In the genomic region with DNA sequence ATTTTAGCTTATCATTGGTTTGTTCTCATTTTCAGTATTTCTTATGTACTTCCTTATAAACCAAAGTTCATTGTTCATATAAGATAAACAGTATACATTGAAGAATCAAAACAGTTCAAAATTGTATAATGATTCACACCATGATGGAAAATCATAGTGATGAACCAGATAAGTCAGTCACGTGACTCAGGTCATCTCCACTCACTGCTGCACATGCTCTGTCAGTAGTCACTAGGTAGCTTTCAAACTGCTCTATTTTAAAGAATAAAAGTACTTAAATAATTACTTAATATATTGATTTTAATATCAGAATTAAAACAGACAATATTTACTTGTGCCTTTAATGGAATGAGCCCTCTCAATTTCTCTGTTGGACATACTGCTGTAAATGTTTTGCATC, we compare ENCODE assay signal across 18 cellular contexts. TPM values are rescaled to one million over a fixed set of nuclear protein-coding genes. Genes with fewer than 3 reads are reported as not detected.
DNase-seq lines count a peak whose midpoint lies in the region; ATAC-seq, FAIRE-seq and TF ChIP-seq lines count a peak whose summit lies in the region.
"Had no signal": no experiment of that assay in that cellular context is flagged by ENCODE, and none has a peak within 500 bp of the region (broad histone marks: within the 10 kb centered on the region; RNA-seq: fewer than 3 reads in every experiment).

No MANE protein-coding gene starts in this region.

- H3K36me3 ChIP-seq in IMR-90 (ENCODE audit: control insufficient read depth, insufficient read depth, low read length) (peaks cover 5% of the 10 kb centered on the region), astrocyte (ENCODE audit: insufficient read depth, low read length) (peaks cover 3% of the 10 kb centered on the region), mesendoderm (ENCODE audit: control insufficient read depth, insufficient read depth, low read length) (no peaks in the 10 kb centered on the region), GM23338 (ENCODE audit: insufficient read depth) (no peaks in the 10 kb centered on the region)

- no peak overlapping the region for H4K8ac ChIP-seq in IMR-90 (ENCODE audit: low read depth in 2 of 2, low read length in 2 of 2)
- no peak overlapping the region for H4K8ac ChIP-seq in mesendoderm (ENCODE audit: low read depth, low read length)

- POLR2A ChIA-PET in IMR-90 (lab: Charles Lee; ENCODE audit: unreplicated experiment): no interaction called here

- no peak overlapping the region for H3K56ac ChIP-seq in IMR-90 (ENCODE audit: extremely low read depth, insufficient read depth, low read length)
- peak overlapping the region; percentile 3 for H3K56ac ChIP-seq in mesendoderm (ENCODE audit: low read length)

- intact Hi-C loops in IMR-90 (cut with micrococcal nuclease): no loop called here

- H3K27me3 ChIP-seq in IMR-90 (ENCODE audit: control insufficient read depth, insufficient read depth, low read length) (no peaks in the 10 kb centered on the region), astrocyte (ENCODE audit: insufficient read depth, low read length) (no peaks in the 10 kb centered on the region), mesendoderm (ENCODE audit: insufficient read depth, low read length, poor library complexity) (no peaks in the 10 kb centered on the region), GM23338 (ENCODE audit: insufficient read depth) (no peaks in the 10 kb centered on the region)

- H3K14ac ChIP-seq in IMR-90 (replicated peaks; ENCODE audit: low read depth, low read length): no peak overlapping the region

- no peak for TF ChIP-seq CTCF in IMR-90 (conservative IDR thresholded peaks at IDR 0.05; ENCODE audit: low read depth, low read length)
- no peak for TF ChIP-seq CTCF in astrocyte (IDR thresholded peaks at IDR 0.05; ENCODE audit: insufficient read depth, low read depth, low read length)
- no peak for TF ChIP-seq CTCF in GM23338 (conservative IDR thresholded peaks at IDR 0.05; ENCODE audit: low read depth in 2 of 2)
- no peak for TF ChIP-seq CTCF in omental fat pad (IDR thresholded peaks at IDR 0.05)

- H3K27me3 Mint-ChIP-seq in astrocyte (ENCODE audit: low read depth, unreplicated experiment) (no peaks in the 10 kb centered on the region), GM23338 (ENCODE audit: insufficient read depth, low read depth, poor library complexity) (peaks cover 2% of the 10 kb centered on the region)
- H3K27me3 Mint-ChIP-seq: IgD-negative memory B cell had no signal

- TF ChIP-seq POLR2A in IMR-90 (IDR thresholded peaks at IDR 0.05; ENCODE audit: low read depth, low read length): no peak

- H3K4me3 Mint-ChIP-seq in astrocyte (ENCODE audit: unreplicated experiment): no peak overlapping the region
- H3K4me3 Mint-ChIP-seq in GM23338: no peak overlapping the region
- H3K4me3 Mint-ChIP-seq: CD14-positive monocyte; CD8-positive, alpha-beta T cell; H9; IgD-negative memory B cell had no signal

- H3K4me1 ChIP-seq in IMR-90 (ENCODE audit: control insufficient read depth, insufficient read depth, low read length) (no peaks in the 10 kb centered on the region), astrocyte (ENCODE audit: insufficient read depth, low read length) (no peaks in the 10 kb centered on the region), mesendoderm (ENCODE audit: control insufficient read depth, low read depth, low read length) (no peaks in the 10 kb centered on the region), GM23338 (ENCODE audit: insufficient read depth) (no peaks in the 10 kb centered on the region)

- H3K4ac ChIP-seq in IMR-90 (ENCODE audit: low read depth, low read length) (no peak overlapping the region), mesendoderm (ENCODE audit: low read depth, low read length) (no peak overlapping the region)

- H3K9ac ChIP-seq in IMR-90 (ENCODE audit: low read depth, low read length) (no peak overlapping the region), astrocyte (ENCODE audit: low read length) (no peak overlapping the region), mesendoderm (ENCODE audit: low read length) (no peak overlapping the region)

- H4K5ac ChIP-seq in IMR-90 (ENCODE audit: low read depth, low read length) (no peak overlapping the region), mesendoderm (ENCODE audit: low read length) (no peak overlapping the region)

- no peaks in the 10 kb centered on the region for H3K9me2 ChIP-seq in GM23338 (ENCODE audit: insufficient read depth)

- no peaks in the 10 kb centered on the region for H3K9me3 ChIP-seq in IMR-90 (ENCODE audit: control insufficient read depth, insufficient read depth, low read length)
- no peaks in the 10 kb centered on the region for H3K9me3 ChIP-seq in astrocyte (ENCODE audit: insufficient read depth, low read depth, low read length)

- no peaks in the 10 kb centered on the region for H3K4me1 Mint-ChIP-seq in astrocyte (ENCODE audit: low read depth, unreplicated experiment)
- H3K4me1 Mint-ChIP-seq in GM23338: no peaks in the 10 kb centered on the region
- H3K4me1 Mint-ChIP-seq: IgD-negative memory B cell had no signal

- DNase-seq in activated CD4-positive, CD25-positive, alpha-beta regulatory T cell (lab: John Stamatoyannopoulos, UW): no peak
- DNase-seq in IMR-90 (peak; percentile 12), astrocyte (ENCODE audit: low read depth) (no peak), mesendoderm (no peak), GM23338 (ENCODE audit: low spot score) (no peak), omental fat pad (ENCODE audit: low spot score) (no peak)
- DNase-seq: CD8-positive, alpha-beta T cell; COR-L47; DMS153; DND-41; GOT3; H9 had no signal

- H2AFZ ChIP-seq in IMR-90 (replicated peaks; ENCODE audit: low read length, poor library complexity): no peak overlapping the region
- H2AFZ ChIP-seq in astrocyte (ENCODE audit: low read depth, low read length): no peak overlapping the region
- H2AFZ ChIP-seq in GM23338: no peak overlapping the region

- no peaks in the 10 kb centered on the region for H3F3A ChIP-seq in GM23338 (replicated peaks; ENCODE audit: low read depth)

- H3K23ac ChIP-seq in IMR-90 (ENCODE audit: low read depth, low read length) (no peak overlapping the region), mesendoderm (ENCODE audit: low read length) (no peak overlapping the region)

- no peak for TF ChIP-seq RAD21 in IMR-90 (IDR thresholded peaks at IDR 0.05; ENCODE audit: low read length)

- H3K79me1 ChIP-seq in IMR-90 (ENCODE audit: low read depth in 1 of 2, low read length in 2 of 2) (peaks cover 7 to 16% of the 10 kb centered on the region in 2 experiments), mesendoderm (ENCODE audit: low read length) (peaks cover 3% of the 10 kb centered on the region)

- in situ Hi-C loops in IMR-90 (cut with MboI; ENCODE audit: low sequenced_read_pairs): no loop called here

- H3K27ac ChIP-seq in IMR-90 (ENCODE audit: insufficient read depth, low read length) (no peak overlapping the region), astrocyte (ENCODE audit: low read depth, low read length) (no peak overlapping the region), mesendoderm (ENCODE audit: low read depth, low read length) (no peak overlapping the region), GM23338 (ENCODE audit: low read depth) (no peak overlapping the region)
- H3K27ac ChIP-seq: 22Rv1 had no signal

- H3K9me3 Mint-ChIP-seq in astrocyte (ENCODE audit: unreplicated experiment) (no peaks in the 10 kb centered on the region), GM23338 (no peaks in the 10 kb centered on the region)
- H3K9me3 Mint-ChIP-seq: CD14-positive monocyte; CD8-positive, alpha-beta T cell; H9; IgD-negative memory B cell had no signal

- H3K18ac ChIP-seq in IMR-90 (ENCODE audit: low read depth, low read length): no peak overlapping the region
- no peak overlapping the region for H3K18ac ChIP-seq in mesendoderm (ENCODE audit: low read length)

- WGBS in IMR-90 (ENCODE audit: extremely low coverage in 2 of 2, insufficient read length in 1 of 2), 2 experiments: no CpG with 5 or more reads among the region's 1 CpG
- WGBS in mesendoderm (ENCODE audit: extremely low coverage, insufficient coverage, low lambda C conversion rate): no CpG with 5 or more reads among the region's 1 CpG

- CTCF ChIA-PET in IMR-90 (lab: Yijun Ruan, JAX): interaction anchor here (0.7 kb wide), 1 partner anchor 1125 kb away, joined by 3 read pairs; no protein-coding TSS in a partner anchor

- no peak overlapping the region for H3K4me3 ChIP-seq in IMR-90 (ENCODE audit: insufficient read depth, low read depth, low read length)
- H3K4me3 ChIP-seq in astrocyte (ENCODE audit: insufficient read depth, low read depth, low read length): no peak overlapping the region
- no peak overlapping the region for H3K4me3 ChIP-seq in mesendoderm (ENCODE audit: low read length)
- no peak overlapping the region for H3K4me3 ChIP-seq in GM23338

- peak; percentile 20 for FAIRE-seq in astrocyte (lab: Jason Lieb, UNC)
- FAIRE-seq: D721Med had no signal

- no TSS peak for BruUV-seq in IMR-90 (replicated peaks; lab: Mats Ljungman, UMichigan)

- H2BK120ac ChIP-seq in IMR-90 (ENCODE audit: low read depth, low read length) (no peak overlapping the region), mesendoderm (ENCODE audit: low read depth, low read length) (no peak overlapping the region)

- no peak overlapping the region for H3K4me2 ChIP-seq in IMR-90 (ENCODE audit: low read depth, low read length)
- H3K4me2 ChIP-seq in astrocyte (ENCODE audit: low read length): no peak overlapping the region
- H3K4me2 ChIP-seq in mesendoderm (ENCODE audit: low read length): no peak overlapping the region
- no peak overlapping the region for H3K4me2 ChIP-seq in GM23338

- H2AK9ac ChIP-seq in IMR-90 (replicated peaks; ENCODE audit: low read depth, low read length, poor library complexity): no peak overlapping the region

- H3K79me2 ChIP-seq in astrocyte (ENCODE audit: insufficient read depth, low read length) (peaks cover 9% of the 10 kb centered on the region), mesendoderm (ENCODE audit: control insufficient read depth, insufficient read depth, low read length) (no peaks in the 10 kb centered on the region), GM23338 (replicated peaks; ENCODE audit: insufficient read depth) (peaks cover 4% of the 10 kb centered on the region; the same call in 1 of the 2 replicates)

- dilution Hi-C loops in IMR-90 (cut with HindIII; ENCODE audit: low sequenced_read_pairs, unreplicated experiment): no loop called here

- H3K9me1 ChIP-seq in IMR-90 (ENCODE audit: insufficient read depth, low read length): no peaks in the 10 kb centered on the region

- no peak overlapping the region for H2BK20ac ChIP-seq in IMR-90 (ENCODE audit: low read depth, low read length)

- H2BK5ac ChIP-seq in IMR-90 (ENCODE audit: low read depth, low read length, poor library complexity, severe bottlenecking) (no peak overlapping the region), mesendoderm (ENCODE audit: low read length) (no peak overlapping the region)

- H2BK15ac ChIP-seq in IMR-90 (ENCODE audit: low read depth, low read length) (no peak overlapping the region), mesendoderm (replicated peaks; ENCODE audit: low read depth) (no peak overlapping the region)

- no peak overlapping the region for H2AK5ac ChIP-seq in IMR-90 (ENCODE audit: low read depth, low read length)
- H2AK5ac ChIP-seq in mesendoderm (ENCODE audit: low read length): no peak overlapping the region

- H4K91ac ChIP-seq in IMR-90 (ENCODE audit: insufficient read depth, low read depth, low read length): no peak overlapping the region

- H4K20me1 ChIP-seq in IMR-90 (ENCODE audit: insufficient read depth, low read length) (no peaks in the 10 kb centered on the region), astrocyte (ENCODE audit: insufficient read depth, low read length) (peaks cover 9% of the 10 kb centered on the region), GM23338 (replicated peaks; ENCODE audit: insufficient read depth) (no peaks in the 10 kb centered on the region; the same call in 1 of the 2 replicates)

- H3K27ac Mint-ChIP-seq in astrocyte (ENCODE audit: unreplicated experiment) (no peak overlapping the region), GM23338 (no peak overlapping the region)
- H3K27ac Mint-ChIP-seq: CD8-positive, alpha-beta T cell; H9; IgD-negative memory B cell had no signal

- H3K36me3 Mint-ChIP-seq in astrocyte (ENCODE audit: low read depth, unreplicated experiment) (no peaks in the 10 kb centered on the region), GM23338 (ENCODE audit: low read depth) (peaks cover 2% of the 10 kb centered on the region; the same call in 1 of the 3 replicates)

- peak; percentile 74 to 92 for ATAC-seq in activated CD4-positive, CD25-positive, alpha-beta regulatory T cell treated with anti-CD3 and anti-CD28 coated beads, Interleukin-2, amount 50 U/mL, for 24 hours
- ATAC-seq in IMR-90 (ENCODE audit: low read depth) (no peak), GM23338 (no peak), omental fat pad (ENCODE audit: low FRiP score) (no peak), GM21515 (IDR thresholded peaks at IDR 0.05; ENCODE audit: unreplicated experiment) (no peak)
- ATAC-seq: CD8-positive, alpha-beta T cell had no signal

RNA-seq across cellular contexts. Expression of a gene that starts 37.5 kb away (rescaled TPM):
- total RNA-seq in IMR-90 (2012; rRNA removed): 26.7 and 37.2 TPM in 2 replicates
- polyA plus RNA-seq in IMR-90 (2012; rRNA removed): 18.6 and 19.8 TPM in 2 replicates
- 6.4 and 6.9 TPM in 2 replicates for polyA plus RNA-seq in IMR-90 (2012; cell fraction: cytosol; rRNA removed)
- 5.5 and 20.4 TPM in 2 replicates for polyA plus RNA-seq in IMR-90 (2012; cell fraction: nucleus; rRNA removed; ENCODE audit: low replicate concordance)
- 41.9 and 44.0 TPM in 2 replicates for total RNA-seq in astrocyte
- 49.8 TPM for polyA plus RNA-seq in mesendoderm (2013, experiment 1 of 2)
- polyA plus RNA-seq in mesendoderm (2013, experiment 2 of 2): 48.8 TPM
- total RNA-seq in GM23338 (2014; rRNA removed; shearing (Covaris generic)): 36.9 and 38.3 TPM in 2 replicates
- 29.5 and 40.2 TPM in 2 replicates for polyA plus RNA-seq in GM23338 (2016; fragmentation: Nextera tagmentation; extraction: Ambion mirVana)
- total RNA-seq in omental fat pad: 10 to 100 TPM; 20.0 to 56.0 (median 45.3) TPM

RNA-seq across cellular contexts. Expression of a gene that starts 37.8 kb away (rescaled TPM):
- total RNA-seq in IMR-90 (2012; rRNA removed) (9.9 and 23.1 TPM in 2 replicates), astrocyte (13.9 and 14.1 TPM in 2 replicates), omental fat pad (10 to 100 TPM; 23.0 to 56.2 (median 28.3) TPM)
- polyA plus RNA-seq in IMR-90 (2012; rRNA removed) (13.9 and 16.6 TPM in 2 replicates), GM23338 (2016; fragmentation: Nextera tagmentation; extraction: Ambion mirVana) (42.9 and 50.3 TPM in 2 replicates)
- 3.9 and 4.0 TPM in 2 replicates for polyA plus RNA-seq in IMR-90 (2012; cell fraction: cytosol; rRNA removed)
- polyA plus RNA-seq in IMR-90 (2012; cell fraction: nucleus; rRNA removed; ENCODE audit: low replicate concordance): 1.5 and 13.2 TPM in 2 replicates
- polyA plus RNA-seq in mesendoderm (2013, experiment 1 of 2): 44.3 TPM
- 45.7 TPM for polyA plus RNA-seq in mesendoderm (2013, experiment 2 of 2)
- total RNA-seq in GM23338 (2014; rRNA removed; shearing (Covaris generic)): 35.7 and 37.5 TPM in 2 replicates

Comparison
In these comparisons a context has a peak if more than half of its experiments do, and no peak if none do; other contexts are left out.
1. ATAC-seq: peak in activated CD4-positive, CD25-positive, alpha-beta regulatory T cell treated with anti-CD3 and anti-CD28 coated beads, Interleukin-2, amount 50 U/mL, for 24 hours (2 of 2); none in IMR-90 (single experiment), GM23338 (single experiment), omental fat pad (single experiment) and GM21515 (single experiment).